8 cellular contexts compared by ENCODE assay signal in genomic region chr19:57578487-57579205, GRCh38. TPM values are rescaled to one million over a fixed set of nuclear protein-coding genes. Genes with fewer than 3 reads are reported as not detected.
DNase-seq lines count a peak whose midpoint lies in the region; ATAC-seq and TF ChIP-seq lines count a peak whose summit lies in the region.

TSS of gene ZNF416 (minus strand) at chr19:57578911. CDS start at chr19:57578704, 207 bp downstream.

- peaks cover 17 to 36% (median 20%) of the 10 kb centered on the region in 4 donors for H3K4me1 Mint-ChIP-seq in CD4-positive, alpha-beta memory T cell
- H3K4me1 Mint-ChIP-seq in activated CD4-positive, alpha-beta memory T cell treated with anti-CD3 and anti-CD28 coated beads, Interleukin-2, amount 10 ng/mL, durations not matched to agents 7 days and 5 days, result peaks cover 24% of the 10 kb centered on the region

- DNase-seq in CD4-positive, alpha-beta memory T cell, result peak; percentile 94 to 98 (median 97)
- DNase-seq in NCI-H82 (lab: John Stamatoyannopoulos, UW), result peak; percentile 99
- peak; percentile 96 for DNase-seq in activated CD4-positive, alpha-beta memory T cell treated with anti-CD3 and anti-CD28 coated beads, Interleukin-2, amount 10 ng/mL, durations not matched to agents 7 days and 5 days
- DNase-seq in ecto neural progenitor cell (ENCODE audit: low spot score), result peak; percentile 96
- DNase-seq in lower leg skin (ENCODE audit: low spot score in 2 of 2), result peak; percentile 99
- DNase-seq in stimulated activated CD4-positive, alpha-beta T cell treated with anti-CD3 and anti-CD28 coated beads, Interleukin-4, amount 100 ng/mL, for 4 hours, result peak; percentile 84 to 96

- no peaks in the 10 kb centered on the region for H3K27me3 Mint-ChIP-seq in CD4-positive, alpha-beta memory T cell
- H3K27me3 Mint-ChIP-seq in activated CD4-positive, alpha-beta memory T cell treated with anti-CD3 and anti-CD28 coated beads, Interleukin-2, amount 10 ng/mL, durations not matched to agents 7 days and 5 days, result no peaks in the 10 kb centered on the region

- H3K9me3 ChIP-seq in CD4-positive, alpha-beta memory T cell (ENCODE audit: control insufficient read depth in 1 of 2, low read length in 2 of 2), result peaks cover 0 to 30% of the 10 kb centered on the region in 2 donors

- ATAC-seq in GM19452 (IDR thresholded peaks at IDR 0.05; ENCODE audit: unreplicated experiment), result peak; percentile 94
- peak; percentile 52 for ATAC-seq in HG03575 (IDR thresholded peaks at IDR 0.05; ENCODE audit: extremely low read depth, insufficient number of reproducible peaks, low FRiP score, unreplicated experiment)

- POLR2A ChIA-PET in CD4-positive, alpha-beta memory T cell (lab: Charles Lee; ENCODE audit: partially characterized antibody), result interaction anchor here (0.6 to 1.3 kb wide), 10 partner anchors 12 to 604 kb away, joined by 3 to 7 read pairs (median 4); partner anchors contain the start of genes ZNF134, ZNF274, ZNF329 and ZNF548
- POLR2A ChIA-PET in activated CD4-positive, alpha-beta memory T cell treated with anti-CD3 and anti-CD28 coated beads, Interleukin-2, amount 10 ng/mL, durations not matched to agents 7 days and 5 days (lab: Charles Lee), result interaction anchor here (0.6 to 1.5 kb wide), 7 partner anchors 21 to 580 kb away, joined by 3 read pairs; partner anchors contain the start of genes TRAPPC2B, ZNF134, ZNF530 and ZNF547

- H3K4me3 Mint-ChIP-seq in CD4-positive, alpha-beta memory T cell, result peak within 1 kb of the TSS; percentile 84 to 88 (median 88)
- peak within 1 kb of the TSS; percentile 80 for H3K4me3 Mint-ChIP-seq in activated CD4-positive, alpha-beta memory T cell treated with anti-CD3 and anti-CD28 coated beads, Interleukin-2, amount 10 ng/mL, durations not matched to agents 7 days and 5 days

- CTCF ChIA-PET in CD4-positive, alpha-beta memory T cell (lab: Charles Lee; ENCODE audit: partially characterized antibody), result no interaction called here
- CTCF ChIA-PET in activated CD4-positive, alpha-beta memory T cell treated with anti-CD3 and anti-CD28 coated beads, Interleukin-2, amount 10 ng/mL, durations not matched to agents 7 days and 5 days (lab: Charles Lee), result interaction anchor here (0.6 to 1.4 kb wide), 3 partner anchors 78 to 424 kb away, joined by 3 to 5 read pairs (median 3); partner anchors contain the start of genes ZNF551 and ZNF606

- no peak for TF ChIP-seq POLR2A in lower leg skin (IDR thresholded peaks at IDR 0.05)

- TF ChIP-seq CTCF in lower leg skin (IDR thresholded peaks at IDR 0.05), result no peak

- intact Hi-C loops in CD4-positive, alpha-beta memory T cell (cut with micrococcal nuclease), result loop anchor here (1.0 to 2.0 kb wide), 11 partner anchors 19 to 576 kb away; partner anchors contain the start of genes TRAPPC2B, ZNF134, ZNF211 and ZNF417
- intact Hi-C loops in lower leg skin (cut with DNase I; ENCODE audit: low total_unique reads), result no loop called here

- H3K36me3 ChIP-seq in CD4-positive, alpha-beta memory T cell (ENCODE audit: insufficient read depth, low read length), result peaks cover 27% of the 10 kb centered on the region

- peaks cover 7 to 65% (median 60%) of the 10 kb centered on the region in 8 donors for H3K9me3 Mint-ChIP-seq in CD4-positive, alpha-beta memory T cell
- H3K9me3 Mint-ChIP-seq in activated CD4-positive, alpha-beta memory T cell treated with anti-CD3 and anti-CD28 coated beads, Interleukin-2, amount 10 ng/mL, durations not matched to agents 7 days and 5 days, result peaks cover 60% of the 10 kb centered on the region

- H3K4me3 ChIP-seq in CD4-positive, alpha-beta memory T cell (ENCODE audit: low read length in 2 of 2), result peak within 1 kb of the TSS; percentile 53 to 73
- H3K4me3 ChIP-seq in lower leg skin (ENCODE audit: low read depth, poor library complexity, severe bottlenecking), result peak within 1 kb of the TSS; percentile 81

- H3K27ac ChIP-seq in CD4-positive, alpha-beta memory T cell (ENCODE audit: low read depth, low read length), result peak within 1 kb of the TSS; percentile 68

- no peaks in the 10 kb centered on the region for H3K27me3 ChIP-seq in CD4-positive, alpha-beta memory T cell (ENCODE audit: insufficient read depth, low read length)

- 0 to 1% methylated on average over 21 to 51 of the region's 62 CpGs for WGBS in lower leg skin, 2 donors

- peaks cover 24% of the 10 kb centered on the region for H3K4me1 ChIP-seq in CD4-positive, alpha-beta memory T cell (ENCODE audit: insufficient read depth, low read length)

- peak within 1 kb of the TSS; percentile 78 to 92 (median 86) for H3K27ac Mint-ChIP-seq in CD4-positive, alpha-beta memory T cell
- peak within 1 kb of the TSS; percentile 67 for H3K27ac Mint-ChIP-seq in activated CD4-positive, alpha-beta memory T cell treated with anti-CD3 and anti-CD28 coated beads, Interleukin-2, amount 10 ng/mL, durations not matched to agents 7 days and 5 days

- peaks cover 49% of the 10 kb centered on the region in 2 donors for H3K36me3 Mint-ChIP-seq in CD4-positive, alpha-beta memory T cell
- H3K36me3 Mint-ChIP-seq in activated CD4-positive, alpha-beta memory T cell treated with anti-CD3 and anti-CD28 coated beads, Interleukin-2, amount 10 ng/mL, durations not matched to agents 7 days and 5 days (ENCODE audit: low read depth), result peaks cover 67% of the 10 kb centered on the region

RNA-seq across cellular contexts. Expression of gene ZNF416, which starts in this region (rescaled TPM):
- 10 to 100 TPM; 12.0 to 13.9 TPM for total RNA-seq in CD4-positive, alpha-beta memory T cell
- polyA plus RNA-seq in CD4-positive, alpha-beta memory T cell, result 1 to 10 TPM; 4.6 to 8.4 TPM
- 1 to 10 TPM; 5.4 to 6.7 TPM for total RNA-seq in activated CD4-positive, alpha-beta memory T cell treated with anti-CD3 and anti-CD28 coated beads, Interleukin-2, amount 10 ng/mL, durations not matched to agents 7 days and 5 days
- 10 to 100 TPM in 1 of 4 donors, 1 to 10 TPM in 3; 6.7 to 10.2 (median 8.4) TPM for total RNA-seq in lower leg skin

Comparison
In these comparisons a context has a peak if more than half of its experiments do, and no peak if none do; other contexts are left out.
1. Peak in every context shown above with its lines: DNase-seq, ATAC-seq, H3K4me3 ChIP-seq and H3K27ac ChIP-seq.